In genomic region chr9:4506490-4506889, GRCh38 we compare ENCODE assay signal across 23 cellular contexts. TPM values are rescaled to one million over a fixed set of nuclear protein-coding genes. Genes with fewer than 3 reads are reported as not detected.
DNase-seq lines count a peak whose midpoint lies in the region; ATAC-seq, FAIRE-seq and TF ChIP-seq lines count a peak whose summit lies in the region.
"Had no signal": no experiment of that assay in that cellular context is flagged by ENCODE, and none has a peak within 500 bp of the region (broad histone marks: within the 10 kb centered on the region; RNA-seq: fewer than 3 reads in every experiment).

No MANE protein-coding gene starts in this region.

- no peak overlapping the region for H3K4me2 ChIP-seq in hepatocyte
- H3K4me2 ChIP-seq: A549, neural progenitor cell had no signal

- H4K20me1 ChIP-seq in hepatocyte (ENCODE audit: insufficient read depth, poor library complexity, severe bottlenecking), result no peaks in the 10 kb centered on the region

- no peaks in the 10 kb centered on the region for H3K9me3 ChIP-seq in hepatocyte (ENCODE audit: low read depth)
- H3K9me3 ChIP-seq: A549, heart right ventricle, Peyer's patch, SJCRH30 had no signal

- TF ChIP-seq POLR2A in GM12891 (IDR thresholded peaks at IDR 0.05; ENCODE audit: low read depth, low read length), result no peak

- no peak overlapping the region for H2AFZ ChIP-seq in hepatocyte
- H2AFZ ChIP-seq: neural progenitor cell had no signal

- no peak for TF ChIP-seq CTCF in hepatocyte (IDR thresholded peaks at IDR 0.05; ENCODE audit: poor library complexity)

- no peaks in the 10 kb centered on the region for H3K27me3 ChIP-seq in hepatocyte
- H3K27me3 ChIP-seq: heart right ventricle, neural progenitor cell, Peyer's patch, SJCRH30 had no signal

- 100% methylated on average over 1 of the region's 1 CpG for WGBS in hepatocyte (ENCODE audit: low lambda C conversion rate, missing lambda C conversion rate)

- no peaks in the 10 kb centered on the region for H3K9me2 ChIP-seq in hepatocyte (replicated peaks; ENCODE audit: insufficient read depth)

- peaks cover 22% of the 10 kb centered on the region for H3K79me2 ChIP-seq in hepatocyte

- ATAC-seq in GM21447 (IDR thresholded peaks at IDR 0.05; ENCODE audit: unreplicated experiment), result peak; percentile 38
- peak; percentile 68 for ATAC-seq in HG02885 (IDR thresholded peaks at IDR 0.05; ENCODE audit: poor library complexity, unreplicated experiment)
- ATAC-seq: A549, heart right ventricle had no signal

- H3K4me3 ChIP-seq in hepatocyte, result no peak overlapping the region
- H3K4me3 ChIP-seq: A549, heart right ventricle, neural progenitor cell, Peyer's patch, SJCRH30 had no signal

- H3K36me3 ChIP-seq in hepatocyte (replicated peaks; ENCODE audit: insufficient read depth, low read depth), result no peaks in the 10 kb centered on the region
- H3K36me3 ChIP-seq: heart right ventricle, neural progenitor cell, Peyer's patch, SJCRH30 had no signal

- peak overlapping the region; percentile 87 for H3K27ac ChIP-seq in hepatocyte
- H3K27ac ChIP-seq: A549, heart right ventricle, neural progenitor cell, SJCRH30 had no signal

- DNase-seq in GM12891 (ENCODE audit: insufficient read length, low spot score) (no peak), hepatocyte (ENCODE audit: low spot score) (no peak), NCI-H524 (lab: John Stamatoyannopoulos, UW) (no peak), NCI-H2029 treated with DMSO at 0.1 percent for 48 hours (lab: John Stamatoyannopoulos, UW) (no peak), EL (no peak)
- DNase-seq in activated naive CD4-positive, alpha-beta T cell treated with anti-CD3 and anti-CD28 coated beads, Interleukin-2, amount 50 U/mL, for 16 hours, result no peak
- DNase-seq: activated naive CD4-positive, alpha-beta T cell treated with Interleukin-2 at 50 U/mL for 16 hours; activated T-cell treated with anti-CD3 and anti-CD28 coated beads, Interleukin-2, amount 50 U/mL, for 48 hours; amniotic stem cell; DMS79; effector CD8-positive, alpha-beta T cell; foreskin fibroblast; heart right ventricle; Karpas-422; NCI-H524 treated with DMSO at 0.1 percent for 48 hours; Peyer's patch; SJCRH30; stimulated activated CD8-positive, alpha-beta memory T cell treated with anti-CD3 and anti-CD28 coated beads, Interleukin-4, amount 100 ng/mL, for 48 hours had no signal

- peak; percentile 66 for FAIRE-seq in GM12891 (lab: Jason Lieb, UNC)
- FAIRE-seq: A549, H54 had no signal

- H3K4me1 ChIP-seq in hepatocyte (ENCODE audit: insufficient read depth), result peaks cover 36% of the 10 kb centered on the region
- H3K4me1 ChIP-seq: A549, heart right ventricle, neural progenitor cell, SJCRH30 had no signal

TF ChIP-seq in GM12891, 5 proteins besides CTCF, POLR2A, EP300 and RAD21:
- no peak for TF ChIP-seq TAF1 (IDR thresholded peaks at IDR 0.05; ENCODE audit: low read depth, low read length)

RNA-seq across cellular contexts. Expression of gene SLC1A1, which starts 16.2 kb away (rescaled TPM):
- polyA plus RNA-seq in GM12891 (2012; ENCODE audit: low read depth, missing spikeins), result 10.4 TPM
- 50.7 and 52.9 TPM in 2 replicates for total RNA-seq in hepatocyte
- 27.7 and 36.1 TPM in 2 replicates for polyA plus RNA-seq in hepatocyte
- total RNA-seq: SJCRH30 had no signal
